Comparison of ENCODE assay signal across 1 cellular context in the genomic region with DNA sequence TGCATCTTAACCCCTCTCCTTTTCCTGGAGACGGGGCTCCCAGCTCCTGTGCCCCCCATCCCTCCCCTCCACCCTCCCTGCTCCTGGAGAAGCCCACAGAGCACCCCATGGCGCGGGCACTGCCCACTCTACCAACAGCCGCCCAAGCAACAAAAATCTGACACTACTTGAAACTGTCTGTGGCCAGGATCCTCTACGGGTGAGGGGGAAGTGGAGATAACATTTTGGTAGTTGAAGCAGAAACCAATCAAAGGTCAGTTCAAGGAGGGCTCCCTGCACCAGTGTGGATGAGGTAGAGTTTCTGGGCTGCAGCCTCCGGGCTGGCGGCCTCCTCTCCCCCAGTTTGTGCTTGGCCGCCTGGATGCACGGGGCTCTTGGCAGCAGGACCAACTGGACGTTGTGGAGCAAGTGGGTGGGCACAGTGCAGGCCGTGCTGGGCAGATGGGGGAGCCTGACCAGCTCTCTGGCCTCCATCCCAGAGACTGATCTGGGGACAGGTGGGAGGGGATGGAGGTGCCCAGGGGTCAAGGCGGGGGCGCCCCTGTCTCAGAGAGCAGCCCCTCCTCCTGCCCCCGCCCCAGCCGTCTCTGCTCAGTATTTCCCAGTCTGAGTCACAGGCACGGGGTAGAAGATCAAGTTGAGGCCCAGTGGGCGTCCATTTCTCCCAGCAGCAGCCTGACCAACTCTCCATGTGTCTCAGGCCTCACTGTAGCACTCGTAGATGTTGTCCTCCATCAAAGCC.
TF ChIP-seq lines count a peak whose summit lies in the region.

No MANE protein-coding gene starts in this region.

TF ChIP-seq in IMR-90, 13 proteins besides CTCF, POLR2A, EP300 and RAD21:
- TF ChIP-seq FOS (IDR thresholded peaks at IDR 0.05; ENCODE audit: low read depth, low read length) (no peak), RCOR1 (IDR thresholded peaks at IDR 0.05; ENCODE audit: insufficient replicate concordance, low read length) (no peak), BHLHE40 (IDR thresholded peaks at IDR 0.05; ENCODE audit: low read depth, low read length) (no peak), SMC3 (IDR thresholded peaks at IDR 0.05; ENCODE audit: low read depth, low read length) (no peak), MXI1 (IDR thresholded peaks at IDR 0.05; ENCODE audit: borderline replicate concordance, low read depth, low read length) (no peak), MAFK (IDR thresholded peaks at IDR 0.05; ENCODE audit: low read depth, low read length) (no peak), CHD1 (IDR thresholded peaks at IDR 0.05; ENCODE audit: low read depth, low read length) (no peak)
- TF ChIP-seq, protein P1, sequence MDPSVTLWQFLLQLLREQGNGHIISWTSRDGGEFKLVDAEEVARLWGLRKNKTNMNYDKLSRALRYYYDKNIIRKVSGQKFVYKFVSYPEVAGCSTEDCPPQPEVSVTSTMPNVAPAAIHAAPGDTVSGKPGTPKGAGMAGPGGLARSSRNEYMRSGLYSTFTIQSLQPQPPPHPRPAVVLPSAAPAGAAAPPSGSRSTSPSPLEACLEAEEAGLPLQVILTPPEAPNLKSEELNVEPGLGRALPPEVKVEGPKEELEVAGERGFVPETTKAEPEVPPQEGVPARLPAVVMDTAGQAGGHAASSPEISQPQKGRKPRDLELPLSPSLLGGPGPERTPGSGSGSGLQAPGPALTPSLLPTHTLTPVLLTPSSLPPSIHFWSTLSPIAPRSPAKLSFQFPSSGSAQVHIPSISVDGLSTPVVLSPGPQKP (IDR thresholded peaks at IDR 0.05; ENCODE audit: borderline replicate concordance, low read depth, low read length) = no peak
- TF ChIP-seq, protein P2, sequence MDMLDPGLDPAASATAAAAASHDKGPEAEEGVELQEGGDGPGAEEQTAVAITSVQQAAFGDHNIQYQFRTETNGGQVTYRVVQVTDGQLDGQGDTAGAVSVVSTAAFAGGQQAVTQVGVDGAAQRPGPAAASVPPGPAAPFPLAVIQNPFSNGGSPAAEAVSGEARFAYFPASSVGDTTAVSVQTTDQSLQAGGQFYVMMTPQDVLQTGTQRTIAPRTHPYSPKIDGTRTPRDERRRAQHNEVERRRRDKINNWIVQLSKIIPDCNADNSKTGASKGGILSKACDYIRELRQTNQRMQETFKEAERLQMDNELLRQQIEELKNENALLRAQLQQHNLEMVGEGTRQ (IDR thresholded peaks at IDR 0.05; ENCODE audit: low read depth, low read length) = no peak
TF ChIP-seq in IMR-90: peak in this region for 0.
